1 cellular context compared by ENCODE assay signal in the genomic region with DNA sequence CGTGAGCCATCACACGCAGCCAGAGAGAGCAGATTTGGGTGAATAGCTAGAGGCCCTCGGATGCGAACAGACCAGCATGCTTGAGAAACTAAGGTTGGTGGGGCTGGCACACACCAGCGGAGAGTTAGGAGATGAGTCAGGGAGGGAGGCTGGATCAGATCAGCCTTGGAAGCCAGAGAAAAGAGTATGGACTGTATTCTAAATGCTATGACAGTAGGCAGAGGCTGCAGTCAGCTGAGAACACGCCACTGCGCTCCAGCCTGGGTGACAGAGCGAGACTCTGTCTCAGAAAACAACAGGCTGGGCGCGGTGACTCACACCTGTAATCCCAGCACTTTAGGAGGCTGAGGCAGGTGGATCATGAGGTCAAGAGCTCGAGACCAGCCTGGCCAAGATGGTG.
TF ChIP-seq lines count a peak whose summit lies in the region.

No MANE protein-coding gene starts in this region.

TF ChIP-seq in A549, 52 proteins besides CTCF, POLR2A, EP300 and RAD21:
- TF ChIP-seq, protein P1, sequence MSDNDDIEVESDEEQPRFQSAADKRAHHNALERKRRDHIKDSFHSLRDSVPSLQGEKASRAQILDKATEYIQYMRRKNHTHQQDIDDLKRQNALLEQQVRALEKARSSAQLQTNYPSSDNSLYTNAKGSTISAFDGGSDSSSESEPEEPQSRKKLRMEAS (IDR thresholded peaks at IDR 0.05) = no peak
- no peak for TF ChIP-seq PHF8 (IDR thresholded peaks at IDR 0.05; ENCODE audit: borderline replicate concordance, low read depth)
- no peak for TF ChIP-seq MAFK (IDR thresholded peaks at IDR 0.05; ENCODE audit: partially characterized antibody)
- TF ChIP-seq JUNB (IDR thresholded peaks at IDR 0.05) = no peak
- TF ChIP-seq HDAC2 (IDR thresholded peaks at IDR 0.05) = no peak
- TF ChIP-seq RARB (CRISPR knock-in tag; IDR thresholded peaks at IDR 0.05) = no peak
- TF ChIP-seq TP53 (CRISPR knock-in tag; IDR thresholded peaks at IDR 0.05) = no peak
- TF ChIP-seq BHLHE40 (IDR thresholded peaks at IDR 0.05; ENCODE audit: low read depth, low read length) = no peak
- TF ChIP-seq ZSCAN20 (CRISPR knock-in tag; IDR thresholded peaks at IDR 0.05) = no peak
- TF ChIP-seq MYC (IDR thresholded peaks at IDR 0.05; ENCODE audit: borderline replicate concordance, low read length) = no peak
- TF ChIP-seq KDM5A (IDR thresholded peaks at IDR 0.05) = no peak
- TF ChIP-seq HEYL (CRISPR knock-in tag; IDR thresholded peaks at IDR 0.05) = no peak
- no peak for TF ChIP-seq USF2 (IDR thresholded peaks at IDR 0.05)
- no peak for TF ChIP-seq HES2 (IDR thresholded peaks at IDR 0.05)
- no peak for TF ChIP-seq NFE2L2 (conservative IDR thresholded peaks at IDR 0.05; ENCODE audit: low read length)
- no peak for TF ChIP-seq CBX8 (IDR thresholded peaks at IDR 0.05)
- no peak for TF ChIP-seq CHD2 (IDR thresholded peaks at IDR 0.05; ENCODE audit: low read length, partially characterized antibody)
- no peak for TF ChIP-seq RCOR1 (IDR thresholded peaks at IDR 0.05; ENCODE audit: low read depth, low read length)
